13 cellular contexts compared by ENCODE assay signal in the genomic region with DNA sequence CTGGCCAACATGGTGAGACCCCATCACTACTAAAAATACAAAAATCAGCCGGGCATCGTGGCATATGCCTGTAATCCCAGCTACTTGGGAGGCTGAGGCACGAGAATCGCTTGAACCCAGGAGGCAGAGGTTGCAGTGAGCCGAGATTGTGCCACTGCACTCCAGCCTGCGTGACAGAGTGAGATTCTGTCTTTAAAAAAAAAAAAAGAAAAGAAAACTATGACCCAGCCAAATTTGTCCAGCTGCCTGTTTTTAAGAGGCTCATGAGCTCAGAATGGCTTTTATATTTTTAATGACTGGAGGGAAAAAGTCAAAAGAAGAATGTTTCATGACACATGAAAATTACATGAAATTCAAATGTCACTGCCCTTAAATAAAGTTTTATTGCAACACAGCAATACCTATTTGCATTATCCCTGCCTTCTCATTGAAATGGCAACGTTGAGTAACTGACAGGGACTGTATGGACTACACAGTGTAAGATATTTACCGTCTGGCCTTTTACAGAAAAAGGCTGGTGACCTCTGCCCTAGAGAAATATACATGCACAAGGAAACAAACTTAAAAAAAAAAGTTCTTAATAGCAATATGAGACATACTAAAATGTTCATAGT. TPM values are rescaled to one million over a fixed set of nuclear protein-coding genes. Genes with fewer than 3 reads are reported as not detected.
DNase-seq lines count a peak whose midpoint lies in the region; ATAC-seq, FAIRE-seq and TF ChIP-seq lines count a peak whose summit lies in the region.
"Had no signal": no experiment of that assay in that cellular context is flagged by ENCODE, and none has a peak within 500 bp of the region (broad histone marks: within the 10 kb centered on the region; RNA-seq: fewer than 3 reads in every experiment).

No MANE protein-coding gene starts in this region.

- TF ChIP-seq CTCF in colonic mucosa (IDR thresholded peaks at IDR 0.05) (no peak), kidney (IDR thresholded peaks at IDR 0.05; ENCODE audit: borderline replicate concordance, extremely low read depth, insufficient read depth) (no peak)

- intact Hi-C loops in colonic mucosa (cut with DNase I) = no loop called here
- intact Hi-C loops in kidney (cut with DNase I) = no loop called here

- H3K9ac ChIP-seq in colonic mucosa (ENCODE audit: low read depth in 2 of 2, low read length in 2 of 2) = peak overlapping the region in 1 of 2 donors; percentile 19
- peak overlapping the region; percentile 29 for H3K9ac ChIP-seq in mucosa of stomach (ENCODE audit: low read length)
- no peak overlapping the region for H3K9ac ChIP-seq in kidney (ENCODE audit: low read length in 2 of 2)

- peaks cover 21% of the 10 kb centered on the region for H3K4me1 ChIP-seq in colonic mucosa
- peaks cover 37% of the 10 kb centered on the region for H3K4me1 ChIP-seq in mucosa of stomach (ENCODE audit: control insufficient read depth, insufficient read depth, low read length)
- peaks cover 10 to 21% of the 10 kb centered on the region in 2 donors for H3K4me1 ChIP-seq in kidney (ENCODE audit: control insufficient read depth in 1 of 2, insufficient read depth in 1 of 2, low read depth in 1 of 2, low read length in 2 of 2)

- no peak for DNase-seq in stimulated activated naive CD8-positive, alpha-beta T cell treated with anti-CD3 and anti-CD28 coated beads, Interleukin-15, Interleukin-2, amounts not matched to agents 100 U/mL and 50 U/mL, for 24 hours
- DNase-seq in colonic mucosa = no peak
- no peak for DNase-seq in AG08396 (ENCODE audit: low spot score)
- DNase-seq in islet precursor cell = no peak
- no peak for DNase-seq in kidney
- DNase-seq: activated CD4-positive, alpha-beta T cell treated with anti-CD3 and anti-CD28 coated beads for 4 hours; C1 segment of cervical spinal cord; head of caudate nucleus; nucleus accumbens; PC-3 had no signal

- H3K4me3 Mint-ChIP-seq in stimulated activated naive CD8-positive, alpha-beta T cell treated with anti-CD3 and anti-CD28 coated beads, Interleukin-15, Interleukin-2, amounts not matched to agents 100 ng/mL and 50 ng/mL, for 24 hours = peak overlapping the region; percentile 72

- no peak for FAIRE-seq in kidney (lab: Jason Lieb, UNC)

- no peak for ATAC-seq in stimulated activated naive CD8-positive, alpha-beta T cell treated with anti-CD3 and anti-CD28 coated beads, Interleukin-15, Interleukin-2, amounts not matched to agents 100 U/mL and 50 U/mL, for 24 hours
- no peak for ATAC-seq in HG03520 (IDR thresholded peaks at IDR 0.05; ENCODE audit: unreplicated experiment)
- ATAC-seq: PC-3 had no signal

- H3K27me3 Mint-ChIP-seq in stimulated activated naive CD8-positive, alpha-beta T cell treated with anti-CD3 and anti-CD28 coated beads, Interleukin-15, Interleukin-2, amounts not matched to agents 100 ng/mL and 50 ng/mL, for 24 hours = no peaks in the 10 kb centered on the region

- H3K4me1 Mint-ChIP-seq in stimulated activated naive CD8-positive, alpha-beta T cell treated with anti-CD3 and anti-CD28 coated beads, Interleukin-15, Interleukin-2, amounts not matched to agents 100 ng/mL and 50 ng/mL, for 24 hours (ENCODE audit: low read depth) = peaks cover 91% of the 10 kb centered on the region

- H3K36me3 Mint-ChIP-seq in stimulated activated naive CD8-positive, alpha-beta T cell treated with anti-CD3 and anti-CD28 coated beads, Interleukin-15, Interleukin-2, amounts not matched to agents 100 ng/mL and 50 ng/mL, for 24 hours (ENCODE audit: low read depth) = peaks cover 27% of the 10 kb centered on the region

- H3K36me3 ChIP-seq in colonic mucosa = no peaks in the 10 kb centered on the region
- H3K36me3 ChIP-seq in mucosa of stomach (ENCODE audit: control insufficient read depth, insufficient read depth, low read length) = no peaks in the 10 kb centered on the region
- no peaks in the 10 kb centered on the region for H3K36me3 ChIP-seq in kidney (ENCODE audit: control insufficient read depth in 1 of 2, insufficient read depth in 2 of 2, low read length in 2 of 2)

- H3K27ac ChIP-seq in colonic mucosa (peak overlapping the region; percentile 44), kidney (ENCODE audit: low read depth in 2 of 2, low read length in 2 of 2) (peak overlapping the region in 1 of 2 donors; percentile 35)

- H3K27ac Mint-ChIP-seq in stimulated activated naive CD8-positive, alpha-beta T cell treated with anti-CD3 and anti-CD28 coated beads, Interleukin-15, Interleukin-2, amounts not matched to agents 100 ng/mL and 50 ng/mL, for 24 hours = peak overlapping the region; percentile 93

- H3K9me3 ChIP-seq in colonic mucosa (no peaks in the 10 kb centered on the region), mucosa of stomach (ENCODE audit: control insufficient read depth, low read length) (no peaks in the 10 kb centered on the region), kidney (ENCODE audit: control insufficient read depth in 1 of 2, low read length in 2 of 2) (no peaks in the 10 kb centered on the region)

- no peaks in the 10 kb centered on the region for H3K9me3 Mint-ChIP-seq in stimulated activated naive CD8-positive, alpha-beta T cell treated with anti-CD3 and anti-CD28 coated beads, Interleukin-15, Interleukin-2, amounts not matched to agents 100 ng/mL and 50 ng/mL, for 24 hours

- H3K27me3 ChIP-seq in colonic mucosa = no peaks in the 10 kb centered on the region
- no peaks in the 10 kb centered on the region for H3K27me3 ChIP-seq in mucosa of stomach (ENCODE audit: control insufficient read depth, insufficient read depth, low read length)

- H3K4me3 ChIP-seq in colonic mucosa (peak overlapping the region; percentile 2), mucosa of stomach (ENCODE audit: low read length) (peak overlapping the region; percentile 20), kidney (ENCODE audit: low read length in 2 of 2) (peak overlapping the region in 1 of 2 donors; percentile 7)

RNA-seq across cellular contexts. Expression of a gene that starts 11.3 kb away (rescaled TPM):
- total RNA-seq in colonic mucosa (10 to 100 TPM; 51.9 to 70.0 TPM), kidney (99.3 TPM)
- 28.8 TPM for polyA plus RNA-seq in kidney (ENCODE audit: insufficient read depth, low read depth, low replicate concordance)
